1 cellular context compared by ENCODE assay signal in genomic region chr7:121302214-121302745, GRCh38.
TF ChIP-seq lines count a peak whose summit lies in the region.

No MANE protein-coding gene starts in this region.

TF ChIP-seq in GM12878, 131 proteins besides CTCF, POLR2A, EP300 and RAD21 (continued from another document):
- TF ChIP-seq PAX5 (IDR thresholded peaks at IDR 0.05; ENCODE audit: borderline replicate concordance, low read depth, low read length) (peak; percentile 41; the same call in 1 of the 2 replicates), ATF2 (IDR thresholded peaks at IDR 0.05; ENCODE audit: low read length) (peak; percentile 56; the same call in 1 of the 2 replicates), POU2F2 (IDR thresholded peaks at IDR 0.05; ENCODE audit: borderline replicate concordance, low read depth, low read length) (0 out of 3 replicates have a peak, but pooled peaks have one; percentile 41), CHD2 (IDR thresholded peaks at IDR 0.05; ENCODE audit: borderline replicate concordance, low read depth, low read length) (no peak), GATAD2B (conservative IDR thresholded peaks at IDR 0.05; ENCODE audit: low read depth) (no peak), SPI1 (IDR thresholded peaks at IDR 0.05; ENCODE audit: borderline replicate concordance, insufficient read depth, low read depth, low read length) (peak; percentile 84), ATF3 (IDR thresholded peaks at IDR 0.05; ENCODE audit: borderline replicate concordance, extremely low read depth, low read depth, low read length) (no peak), IKZF2 (IDR thresholded peaks at IDR 0.05) (peak; percentile 22 to 42; a peak in 2 of 4 replicates), ASH2L (IDR thresholded peaks at IDR 0.05; ENCODE audit: borderline replicate concordance, low read depth) (no peak)
